1 cellular context compared by ENCODE assay signal in genomic region chrX:15334561-15334960, GRCh38.
TF ChIP-seq lines count a peak whose summit lies in the region.

No MANE protein-coding gene starts in this region.

TF ChIP-seq in liver, 16 proteins besides CTCF, POLR2A, EP300 and RAD21 (continued from another document):
- TF ChIP-seq, protein P1, sequence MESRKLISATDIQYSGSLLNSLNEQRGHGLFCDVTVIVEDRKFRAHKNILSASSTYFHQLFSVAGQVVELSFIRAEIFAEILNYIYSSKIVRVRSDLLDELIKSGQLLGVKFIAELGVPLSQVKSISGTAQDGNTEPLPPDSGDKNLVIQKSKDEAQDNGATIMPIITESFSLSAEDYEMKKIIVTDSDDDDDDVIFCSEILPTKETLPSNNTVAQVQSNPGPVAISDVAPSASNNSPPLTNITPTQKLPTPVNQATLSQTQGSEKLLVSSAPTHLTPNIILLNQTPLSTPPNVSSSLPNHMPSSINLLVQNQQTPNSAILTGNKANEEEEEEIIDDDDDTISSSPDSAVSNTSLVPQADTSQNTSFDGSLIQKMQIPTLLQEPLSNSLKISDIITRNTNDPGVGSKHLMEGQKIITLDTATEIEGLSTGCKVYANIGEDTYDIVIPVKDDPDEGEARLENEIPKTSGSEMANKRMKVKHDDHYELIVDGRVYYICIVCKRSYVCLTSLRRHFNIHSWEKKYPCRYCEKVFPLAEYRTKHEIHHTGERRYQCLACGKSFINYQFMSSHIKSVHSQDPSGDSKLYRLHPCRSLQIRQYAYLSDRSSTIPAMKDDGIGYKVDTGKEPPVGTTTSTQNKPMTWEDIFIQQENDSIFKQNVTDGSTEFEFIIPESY (IDR thresholded peaks at IDR 0.05), result no peak
- TF ChIP-seq FOXA1 (IDR thresholded peaks at IDR 0.05), result no peak
